ENCODE assay signal across 1 cellular context in the genomic region with DNA sequence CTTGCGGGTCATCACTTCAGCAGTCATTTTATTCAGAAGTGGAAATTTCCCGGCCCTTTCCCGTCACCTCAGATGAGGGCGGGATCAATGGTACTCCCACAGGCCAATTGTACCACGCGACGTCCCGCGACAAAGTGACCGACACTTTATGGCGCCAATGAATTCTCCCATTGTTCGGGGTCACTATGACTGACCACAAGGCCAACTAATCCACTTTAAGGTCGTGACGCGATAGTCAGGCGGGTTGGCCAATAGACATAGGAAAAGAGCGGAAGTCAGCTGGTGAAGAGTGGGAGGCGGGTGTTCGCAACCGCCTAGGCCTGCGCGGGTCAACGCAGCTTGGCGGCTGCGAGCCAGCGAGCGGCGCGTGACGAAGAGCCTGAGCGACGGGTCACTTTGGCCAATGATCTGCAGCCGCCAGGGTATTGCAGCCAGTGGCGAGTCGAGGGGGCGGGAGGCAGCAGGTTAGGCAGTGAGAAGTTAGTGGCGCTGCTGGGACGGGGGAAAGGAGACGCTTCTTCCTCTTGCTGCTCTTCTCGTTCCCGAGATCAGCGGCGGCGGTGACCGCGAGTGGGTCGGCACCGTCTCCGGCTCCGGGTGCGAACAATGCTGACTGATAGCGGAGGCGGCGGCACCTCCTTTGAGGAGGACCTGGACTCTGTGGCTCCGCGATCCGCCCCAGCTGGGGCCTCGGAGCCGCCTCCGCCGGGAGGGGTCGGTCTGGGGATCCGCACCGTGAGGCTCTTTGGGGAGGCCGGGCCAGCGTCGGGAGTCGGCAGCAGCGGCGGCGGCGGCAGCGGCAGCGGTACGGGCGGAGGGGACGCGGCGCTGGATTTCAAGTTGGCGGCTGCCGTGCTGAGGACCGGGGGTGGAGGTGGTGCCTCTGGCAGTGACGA.
A peak's percentile ranks its signal among the peaks of the same experiment; 100 is the strongest.
TF ChIP-seq lines count a peak whose summit lies in the region.

A gene with protein sequence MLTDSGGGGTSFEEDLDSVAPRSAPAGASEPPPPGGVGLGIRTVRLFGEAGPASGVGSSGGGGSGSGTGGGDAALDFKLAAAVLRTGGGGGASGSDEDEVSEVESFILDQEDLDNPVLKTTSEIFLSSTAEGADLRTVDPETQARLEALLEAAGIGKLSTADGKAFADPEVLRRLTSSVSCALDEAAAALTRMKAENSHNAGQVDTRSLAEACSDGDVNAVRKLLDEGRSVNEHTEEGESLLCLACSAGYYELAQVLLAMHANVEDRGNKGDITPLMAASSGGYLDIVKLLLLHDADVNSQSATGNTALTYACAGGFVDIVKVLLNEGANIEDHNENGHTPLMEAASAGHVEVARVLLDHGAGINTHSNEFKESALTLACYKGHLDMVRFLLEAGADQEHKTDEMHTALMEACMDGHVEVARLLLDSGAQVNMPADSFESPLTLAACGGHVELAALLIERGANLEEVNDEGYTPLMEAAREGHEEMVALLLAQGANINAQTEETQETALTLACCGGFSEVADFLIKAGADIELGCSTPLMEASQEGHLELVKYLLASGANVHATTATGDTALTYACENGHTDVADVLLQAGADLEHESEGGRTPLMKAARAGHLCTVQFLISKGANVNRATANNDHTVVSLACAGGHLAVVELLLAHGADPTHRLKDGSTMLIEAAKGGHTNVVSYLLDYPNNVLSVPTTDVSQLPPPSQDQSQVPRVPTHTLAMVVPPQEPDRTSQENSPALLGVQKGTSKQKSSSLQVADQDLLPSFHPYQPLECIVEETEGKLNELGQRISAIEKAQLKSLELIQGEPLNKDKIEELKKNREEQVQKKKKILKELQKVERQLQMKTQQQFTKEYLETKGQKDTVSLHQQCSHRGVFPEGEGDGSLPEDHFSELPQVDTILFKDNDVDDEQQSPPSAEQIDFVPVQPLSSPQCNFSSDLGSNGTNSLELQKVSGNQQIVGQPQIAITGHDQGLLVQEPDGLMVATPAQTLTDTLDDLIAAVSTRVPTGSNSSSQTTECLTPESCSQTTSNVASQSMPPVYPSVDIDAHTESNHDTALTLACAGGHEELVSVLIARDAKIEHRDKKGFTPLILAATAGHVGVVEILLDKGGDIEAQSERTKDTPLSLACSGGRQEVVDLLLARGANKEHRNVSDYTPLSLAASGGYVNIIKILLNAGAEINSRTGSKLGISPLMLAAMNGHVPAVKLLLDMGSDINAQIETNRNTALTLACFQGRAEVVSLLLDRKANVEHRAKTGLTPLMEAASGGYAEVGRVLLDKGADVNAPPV (N-terminal part only) (plus strand): TSS at position 472 of the 896 bp plus-strand sequence. CDS start 135 bp downstream, at position 607.

TF ChIP-seq in K562, 482 proteins besides CTCF, POLR2A, EP300 and RAD21 (continued from another document and continues in another):
- TF ChIP-seq, protein P1, sequence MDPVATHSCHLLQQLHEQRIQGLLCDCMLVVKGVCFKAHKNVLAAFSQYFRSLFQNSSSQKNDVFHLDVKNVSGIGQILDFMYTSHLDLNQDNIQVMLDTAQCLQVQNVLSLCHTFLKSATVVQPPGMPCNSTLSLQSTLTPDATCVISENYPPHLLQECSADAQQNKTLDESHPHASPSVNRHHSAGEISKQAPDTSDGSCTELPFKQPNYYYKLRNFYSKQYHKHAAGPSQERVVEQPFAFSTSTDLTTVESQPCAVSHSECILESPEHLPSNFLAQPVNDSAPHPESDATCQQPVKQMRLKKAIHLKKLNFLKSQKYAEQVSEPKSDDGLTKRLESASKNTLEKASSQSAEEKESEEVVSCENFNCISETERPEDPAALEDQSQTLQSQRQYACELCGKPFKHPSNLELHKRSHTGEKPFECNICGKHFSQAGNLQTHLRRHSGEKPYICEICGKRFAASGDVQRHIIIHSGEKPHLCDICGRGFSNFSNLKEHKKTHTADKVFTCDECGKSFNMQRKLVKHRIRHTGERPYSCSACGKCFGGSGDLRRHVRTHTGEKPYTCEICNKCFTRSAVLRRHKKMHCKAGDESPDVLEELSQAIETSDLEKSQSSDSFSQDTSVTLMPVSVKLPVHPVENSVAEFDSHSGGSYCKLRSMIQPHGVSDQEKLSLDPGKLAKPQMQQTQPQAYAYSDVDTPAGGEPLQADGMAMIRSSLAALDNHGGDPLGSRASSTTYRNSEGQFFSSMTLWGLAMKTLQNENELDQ (CRISPR knock-in tag; IDR thresholded peaks at IDR 0.05; ENCODE audit: borderline replicate concordance) = no peak
- no peak for TF ChIP-seq EWSR1 (IDR thresholded peaks at IDR 0.05; ENCODE audit: borderline replicate concordance, low read depth, partially characterized antibody)
- TF ChIP-seq ZNF408 (CRISPR knock-in tag; IDR thresholded peaks at IDR 0.05; ENCODE audit: low read depth) = no peak
- TF ChIP-seq ZNF668 (CRISPR knock-in tag; IDR thresholded peaks at IDR 0.05) = no peak
- TF ChIP-seq SMC3 (conservative IDR thresholded peaks at IDR 0.05; ENCODE audit: insufficient read depth, low read depth, low read length) = no peak
- TF ChIP-seq SRSF9 (IDR thresholded peaks at IDR 0.05; ENCODE audit: borderline replicate concordance, low read depth, low read length) = no peak
- peak; percentile 85 for TF ChIP-seq POLR2B (IDR thresholded peaks at IDR 0.05; ENCODE audit: low read depth, partially characterized antibody)
- TF ChIP-seq, protein P2, sequence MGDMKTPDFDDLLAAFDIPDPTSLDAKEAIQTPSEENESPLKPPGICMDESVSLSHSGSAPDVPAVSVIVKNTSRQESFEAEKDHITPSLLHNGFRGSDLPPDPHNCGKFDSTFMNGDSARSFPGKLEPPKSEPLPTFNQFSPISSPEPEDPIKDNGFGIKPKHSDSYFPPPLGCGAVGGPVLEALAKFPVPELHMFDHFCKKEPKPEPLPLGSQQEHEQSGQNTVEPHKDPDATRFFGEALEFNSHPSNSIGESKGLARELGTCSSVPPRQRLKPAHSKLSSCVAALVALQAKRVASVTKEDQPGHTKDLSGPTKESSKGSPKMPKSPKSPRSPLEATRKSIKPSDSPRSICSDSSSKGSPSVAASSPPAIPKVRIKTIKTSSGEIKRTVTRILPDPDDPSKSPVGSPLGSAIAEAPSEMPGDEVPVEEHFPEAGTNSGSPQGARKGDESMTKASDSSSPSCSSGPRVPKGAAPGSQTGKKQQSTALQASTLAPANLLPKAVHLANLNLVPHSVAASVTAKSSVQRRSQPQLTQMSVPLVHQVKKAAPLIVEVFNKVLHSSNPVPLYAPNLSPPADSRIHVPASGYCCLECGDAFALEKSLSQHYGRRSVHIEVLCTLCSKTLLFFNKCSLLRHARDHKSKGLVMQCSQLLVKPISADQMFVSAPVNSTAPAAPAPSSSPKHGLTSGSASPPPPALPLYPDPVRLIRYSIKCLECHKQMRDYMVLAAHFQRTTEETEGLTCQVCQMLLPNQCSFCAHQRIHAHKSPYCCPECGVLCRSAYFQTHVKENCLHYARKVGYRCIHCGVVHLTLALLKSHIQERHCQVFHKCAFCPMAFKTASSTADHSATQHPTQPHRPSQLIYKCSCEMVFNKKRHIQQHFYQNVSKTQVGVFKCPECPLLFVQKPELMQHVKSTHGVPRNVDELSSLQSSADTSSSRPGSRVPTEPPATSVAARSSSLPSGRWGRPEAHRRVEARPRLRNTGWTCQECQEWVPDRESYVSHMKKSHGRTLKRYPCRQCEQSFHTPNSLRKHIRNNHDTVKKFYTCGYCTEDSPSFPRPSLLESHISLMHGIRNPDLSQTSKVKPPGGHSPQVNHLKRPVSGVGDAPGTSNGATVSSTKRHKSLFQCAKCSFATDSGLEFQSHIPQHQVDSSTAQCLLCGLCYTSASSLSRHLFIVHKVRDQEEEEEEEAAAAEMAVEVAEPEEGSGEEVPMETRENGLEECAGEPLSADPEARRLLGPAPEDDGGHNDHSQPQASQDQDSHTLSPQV (IDR thresholded peaks at IDR 0.05) = no peak
- TF ChIP-seq, protein P3, sequence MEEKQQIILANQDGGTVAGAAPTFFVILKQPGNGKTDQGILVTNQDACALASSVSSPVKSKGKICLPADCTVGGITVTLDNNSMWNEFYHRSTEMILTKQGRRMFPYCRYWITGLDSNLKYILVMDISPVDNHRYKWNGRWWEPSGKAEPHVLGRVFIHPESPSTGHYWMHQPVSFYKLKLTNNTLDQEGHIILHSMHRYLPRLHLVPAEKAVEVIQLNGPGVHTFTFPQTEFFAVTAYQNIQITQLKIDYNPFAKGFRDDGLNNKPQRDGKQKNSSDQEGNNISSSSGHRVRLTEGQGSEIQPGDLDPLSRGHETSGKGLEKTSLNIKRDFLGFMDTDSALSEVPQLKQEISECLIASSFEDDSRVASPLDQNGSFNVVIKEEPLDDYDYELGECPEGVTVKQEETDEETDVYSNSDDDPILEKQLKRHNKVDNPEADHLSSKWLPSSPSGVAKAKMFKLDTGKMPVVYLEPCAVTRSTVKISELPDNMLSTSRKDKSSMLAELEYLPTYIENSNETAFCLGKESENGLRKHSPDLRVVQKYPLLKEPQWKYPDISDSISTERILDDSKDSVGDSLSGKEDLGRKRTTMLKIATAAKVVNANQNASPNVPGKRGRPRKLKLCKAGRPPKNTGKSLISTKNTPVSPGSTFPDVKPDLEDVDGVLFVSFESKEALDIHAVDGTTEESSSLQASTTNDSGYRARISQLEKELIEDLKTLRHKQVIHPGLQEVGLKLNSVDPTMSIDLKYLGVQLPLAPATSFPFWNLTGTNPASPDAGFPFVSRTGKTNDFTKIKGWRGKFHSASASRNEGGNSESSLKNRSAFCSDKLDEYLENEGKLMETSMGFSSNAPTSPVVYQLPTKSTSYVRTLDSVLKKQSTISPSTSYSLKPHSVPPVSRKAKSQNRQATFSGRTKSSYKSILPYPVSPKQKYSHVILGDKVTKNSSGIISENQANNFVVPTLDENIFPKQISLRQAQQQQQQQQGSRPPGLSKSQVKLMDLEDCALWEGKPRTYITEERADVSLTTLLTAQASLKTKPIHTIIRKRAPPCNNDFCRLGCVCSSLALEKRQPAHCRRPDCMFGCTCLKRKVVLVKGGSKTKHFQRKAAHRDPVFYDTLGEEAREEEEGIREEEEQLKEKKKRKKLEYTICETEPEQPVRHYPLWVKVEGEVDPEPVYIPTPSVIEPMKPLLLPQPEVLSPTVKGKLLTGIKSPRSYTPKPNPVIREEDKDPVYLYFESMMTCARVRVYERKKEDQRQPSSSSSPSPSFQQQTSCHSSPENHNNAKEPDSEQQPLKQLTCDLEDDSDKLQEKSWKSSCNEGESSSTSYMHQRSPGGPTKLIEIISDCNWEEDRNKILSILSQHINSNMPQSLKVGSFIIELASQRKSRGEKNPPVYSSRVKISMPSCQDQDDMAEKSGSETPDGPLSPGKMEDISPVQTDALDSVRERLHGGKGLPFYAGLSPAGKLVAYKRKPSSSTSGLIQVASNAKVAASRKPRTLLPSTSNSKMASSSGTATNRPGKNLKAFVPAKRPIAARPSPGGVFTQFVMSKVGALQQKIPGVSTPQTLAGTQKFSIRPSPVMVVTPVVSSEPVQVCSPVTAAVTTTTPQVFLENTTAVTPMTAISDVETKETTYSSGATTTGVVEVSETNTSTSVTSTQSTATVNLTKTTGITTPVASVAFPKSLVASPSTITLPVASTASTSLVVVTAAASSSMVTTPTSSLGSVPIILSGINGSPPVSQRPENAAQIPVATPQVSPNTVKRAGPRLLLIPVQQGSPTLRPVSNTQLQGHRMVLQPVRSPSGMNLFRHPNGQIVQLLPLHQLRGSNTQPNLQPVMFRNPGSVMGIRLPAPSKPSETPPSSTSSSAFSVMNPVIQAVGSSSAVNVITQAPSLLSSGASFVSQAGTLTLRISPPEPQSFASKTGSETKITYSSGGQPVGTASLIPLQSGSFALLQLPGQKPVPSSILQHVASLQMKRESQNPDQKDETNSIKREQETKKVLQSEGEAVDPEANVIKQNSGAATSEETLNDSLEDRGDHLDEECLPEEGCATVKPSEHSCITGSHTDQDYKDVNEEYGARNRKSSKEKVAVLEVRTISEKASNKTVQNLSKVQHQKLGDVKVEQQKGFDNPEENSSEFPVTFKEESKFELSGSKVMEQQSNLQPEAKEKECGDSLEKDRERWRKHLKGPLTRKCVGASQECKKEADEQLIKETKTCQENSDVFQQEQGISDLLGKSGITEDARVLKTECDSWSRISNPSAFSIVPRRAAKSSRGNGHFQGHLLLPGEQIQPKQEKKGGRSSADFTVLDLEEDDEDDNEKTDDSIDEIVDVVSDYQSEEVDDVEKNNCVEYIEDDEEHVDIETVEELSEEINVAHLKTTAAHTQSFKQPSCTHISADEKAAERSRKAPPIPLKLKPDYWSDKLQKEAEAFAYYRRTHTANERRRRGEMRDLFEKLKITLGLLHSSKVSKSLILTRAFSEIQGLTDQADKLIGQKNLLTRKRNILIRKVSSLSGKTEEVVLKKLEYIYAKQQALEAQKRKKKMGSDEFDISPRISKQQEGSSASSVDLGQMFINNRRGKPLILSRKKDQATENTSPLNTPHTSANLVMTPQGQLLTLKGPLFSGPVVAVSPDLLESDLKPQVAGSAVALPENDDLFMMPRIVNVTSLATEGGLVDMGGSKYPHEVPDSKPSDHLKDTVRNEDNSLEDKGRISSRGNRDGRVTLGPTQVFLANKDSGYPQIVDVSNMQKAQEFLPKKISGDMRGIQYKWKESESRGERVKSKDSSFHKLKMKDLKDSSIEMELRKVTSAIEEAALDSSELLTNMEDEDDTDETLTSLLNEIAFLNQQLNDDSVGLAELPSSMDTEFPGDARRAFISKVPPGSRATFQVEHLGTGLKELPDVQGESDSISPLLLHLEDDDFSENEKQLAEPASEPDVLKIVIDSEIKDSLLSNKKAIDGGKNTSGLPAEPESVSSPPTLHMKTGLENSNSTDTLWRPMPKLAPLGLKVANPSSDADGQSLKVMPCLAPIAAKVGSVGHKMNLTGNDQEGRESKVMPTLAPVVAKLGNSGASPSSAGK (IDR thresholded peaks at IDR 0.05) = no peak
- TF ChIP-seq, protein P4, sequence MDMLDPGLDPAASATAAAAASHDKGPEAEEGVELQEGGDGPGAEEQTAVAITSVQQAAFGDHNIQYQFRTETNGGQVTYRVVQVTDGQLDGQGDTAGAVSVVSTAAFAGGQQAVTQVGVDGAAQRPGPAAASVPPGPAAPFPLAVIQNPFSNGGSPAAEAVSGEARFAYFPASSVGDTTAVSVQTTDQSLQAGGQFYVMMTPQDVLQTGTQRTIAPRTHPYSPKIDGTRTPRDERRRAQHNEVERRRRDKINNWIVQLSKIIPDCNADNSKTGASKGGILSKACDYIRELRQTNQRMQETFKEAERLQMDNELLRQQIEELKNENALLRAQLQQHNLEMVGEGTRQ (CRISPR knock-in tag; IDR thresholded peaks at IDR 0.05) = peak; percentile 84
- TF ChIP-seq, protein P5, sequence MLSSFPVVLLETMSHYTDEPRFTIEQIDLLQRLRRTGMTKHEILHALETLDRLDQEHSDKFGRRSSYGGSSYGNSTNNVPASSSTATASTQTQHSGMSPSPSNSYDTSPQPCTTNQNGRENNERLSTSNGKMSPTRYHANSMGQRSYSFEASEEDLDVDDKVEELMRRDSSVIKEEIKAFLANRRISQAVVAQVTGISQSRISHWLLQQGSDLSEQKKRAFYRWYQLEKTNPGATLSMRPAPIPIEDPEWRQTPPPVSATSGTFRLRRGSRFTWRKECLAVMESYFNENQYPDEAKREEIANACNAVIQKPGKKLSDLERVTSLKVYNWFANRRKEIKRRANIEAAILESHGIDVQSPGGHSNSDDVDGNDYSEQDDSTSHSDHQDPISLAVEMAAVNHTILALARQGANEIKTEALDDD (IDR thresholded peaks at IDR 0.05) = no peak
- peak; percentile 48; the same call in 1 of the 2 replicates for TF ChIP-seq ZNF324 (CRISPR knock-in tag; IDR thresholded peaks at IDR 0.05)
